25 cellular contexts compared by ENCODE assay signal in genomic region chr12:10226740-10227139, GRCh38. TPM values are rescaled to one million over a fixed set of nuclear protein-coding genes. Genes with fewer than 3 reads are reported as not detected.
"Had no signal": no experiment of that assay in that cellular context is flagged by ENCODE, and none has a peak within 500 bp of the region (broad histone marks: within the 10 kb centered on the region; RNA-seq: fewer than 3 reads in every experiment).

No MANE protein-coding gene starts in this region.

- FAIRE-seq: astrocyte, colon had no signal

- H3K27me3 Mint-ChIP-seq: activated CD4-positive, alpha-beta T cell treated with anti-CD3 and anti-CD28 coated beads, Interleukin-2, amount 10 ng/mL, durations not matched to agents 24 days and 14 days; activated naive CD8-positive, alpha-beta T cell; brain had no signal

- H3K4me3 Mint-ChIP-seq: activated CD4-positive, alpha-beta T cell treated with anti-CD3 and anti-CD28 coated beads, Interleukin-2, amount 10 ng/mL, durations not matched to agents 24 days and 14 days; activated naive CD4-positive, alpha-beta T cell treated with anti-CD3 and anti-CD28 coated beads for 36 hours; activated naive CD8-positive, alpha-beta T cell; activated T-cell treated with anti-CD3 and anti-CD28 coated beads, Interleukin-2, amount 50 U/mL, for 4 hours; brain; T-helper 1 cell treated with Interleukin-12 subunit alpha and Interleukin-12 subunit beta and Interleukin-4 antibody, amounts not matched to agents 30 μg/mL and 1 μg/mL, for 36 hours; WTC11 had no signal

- H3K9ac ChIP-seq: KMS-11 had no signal

- ATAC-seq: WTC11 had no signal

- H3K4me1 ChIP-seq: SJCRH30 had no signal

- H3K4me1 Mint-ChIP-seq: brain, WTC11 had no signal

- H3K27ac ChIP-seq: cardiac muscle cell, KMS-11, SJCRH30 had no signal

- DNase-seq: activated CD4-positive, alpha-beta T cell treated with anti-CD3 and anti-CD28 coated beads for 1 hour; activated CD4-positive, alpha-beta T cell treated with anti-CD3 and anti-CD28 coated beads, Interleukin-2, amount 10 ng/mL, durations not matched to agents 24 days and 14 days; activated CD4-positive, alpha-beta T cell treated with anti-CD3 and anti-CD28 coated beads, Interleukin-2, amount 50 U/mL, for 48 hours; activated CD8-positive, alpha-beta memory T cell treated with anti-CD3 and anti-CD28 coated beads for 24 hours; activated gamma-delta T cell; activated naive CD4-positive, alpha-beta T cell treated with anti-CD3 and anti-CD28 coated beads for 36 hours; activated T-cell treated with anti-CD3 and anti-CD28 coated beads, Interleukin-2, amount 50 U/mL, for 4 hours; amygdala; cerebellar nuclear complex; NCI-H1105; NCI-H1436; NCI-H1694 treated with DMSO at 0.1 percent for 48 hours; NCI-H2029 treated with DMSO at 0.1 percent for 48 hours; NCI-H510A treated with DMSO at 0.1 percent for 48 hours; SJCRH30 had no signal

- H3K4me3 ChIP-seq: cardiac muscle cell had no signal

- H3K27ac Mint-ChIP-seq: activated CD4-positive, alpha-beta T cell treated with anti-CD3 and anti-CD28 coated beads, Interleukin-2, amount 10 ng/mL, durations not matched to agents 24 days and 14 days; activated naive CD4-positive, alpha-beta T cell treated with anti-CD3 and anti-CD28 coated beads for 36 hours; brain; T-helper 1 cell treated with Interleukin-12 subunit alpha and Interleukin-12 subunit beta and Interleukin-4 antibody, amounts not matched to agents 30 μg/mL and 1 μg/mL, for 36 hours had no signal

- H3K27me3 ChIP-seq: cardiac muscle cell, SJCRH30 had no signal

- H3K9me3 Mint-ChIP-seq: activated CD4-positive, alpha-beta T cell treated with anti-CD3 and anti-CD28 coated beads, Interleukin-2, amount 10 ng/mL, durations not matched to agents 24 days and 14 days; activated naive CD4-positive, alpha-beta T cell treated with anti-CD3 and anti-CD28 coated beads for 36 hours; activated T-cell treated with anti-CD3 and anti-CD28 coated beads, Interleukin-2, amount 50 U/mL, for 4 hours; brain; T-helper 1 cell treated with Interleukin-12 subunit alpha and Interleukin-12 subunit beta and Interleukin-4 antibody, amounts not matched to agents 30 μg/mL and 1 μg/mL, for 36 hours had no signal

- H3K9me3 ChIP-seq: SJCRH30 had no signal

- H3K4me2 ChIP-seq: KMS-11 had no signal

RNA-seq across cellular contexts. Expression of gene TMEM52B, which starts 47.9 kb away (rescaled TPM):
- total RNA-seq: activated CD4-positive, alpha-beta T cell treated with anti-CD3 and anti-CD28 coated beads, Interleukin-2, amount 10 ng/mL, durations not matched to agents 24 days and 14 days; activated naive CD4-positive, alpha-beta T cell treated with anti-CD3 and anti-CD28 coated beads for 36 hours; activated T-cell treated with anti-CD3 and anti-CD28 coated beads, Interleukin-2, amount 50 U/mL, for 4 hours; cardiac muscle cell; MCF 10A; RPMI7951; SJCRH30; WTC11 had no signal
- polyA plus RNA-seq: cardiac muscle cell had no signal

RNA-seq across cellular contexts. Expression of gene OLR1, which starts 54.8 kb away (rescaled TPM):
- total RNA-seq: activated CD4-positive, alpha-beta T cell treated with anti-CD3 and anti-CD28 coated beads, Interleukin-2, amount 10 ng/mL, durations not matched to agents 24 days and 14 days; activated naive CD4-positive, alpha-beta T cell treated with anti-CD3 and anti-CD28 coated beads for 36 hours; activated T-cell treated with anti-CD3 and anti-CD28 coated beads, Interleukin-2, amount 50 U/mL, for 4 hours; cardiac muscle cell; MCF 10A; RPMI7951; SJCRH30; WTC11 had no signal
